In the genomic region with DNA sequence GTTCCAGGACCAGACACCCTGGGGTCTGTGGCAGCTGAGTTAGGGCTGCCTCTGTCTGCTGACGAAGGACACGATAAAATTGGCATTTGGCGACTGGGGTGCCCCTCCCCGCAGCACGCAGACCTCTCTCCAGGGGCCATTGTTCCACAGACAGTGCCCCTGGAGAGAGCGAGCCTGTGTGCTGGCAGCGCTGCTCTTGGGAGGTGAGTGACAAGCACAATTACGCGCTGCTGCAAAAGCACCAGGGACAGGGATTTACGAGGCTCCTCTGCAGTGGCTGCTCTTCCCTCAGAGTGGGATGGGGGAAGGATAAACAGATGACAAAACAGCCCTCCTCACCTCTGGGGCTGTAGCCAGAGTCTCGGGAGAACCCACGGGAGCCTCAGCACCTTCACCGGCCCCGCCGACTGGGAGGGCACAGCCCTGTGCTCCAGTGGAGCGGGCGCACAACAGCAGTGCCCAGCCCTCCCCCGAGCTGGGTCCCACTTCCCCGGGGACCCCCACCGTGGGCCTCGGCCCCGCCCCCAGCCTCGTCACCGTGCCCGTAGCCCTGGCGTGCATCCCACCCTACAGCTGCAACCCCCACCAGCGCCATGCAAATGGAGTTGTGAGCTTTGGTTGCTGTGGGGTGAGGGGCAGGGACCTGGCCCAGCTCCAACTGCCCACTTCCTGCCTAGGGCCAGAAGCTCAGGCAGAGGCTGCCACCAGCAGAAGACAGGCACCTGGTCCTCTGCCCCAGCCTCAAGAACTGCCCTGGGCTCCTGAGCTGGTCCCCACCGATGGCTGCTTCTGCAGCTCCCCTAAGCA, we compare ENCODE assay signal across 1 cellular context.
TF ChIP-seq lines count a peak whose summit lies in the region.

No MANE protein-coding gene starts in this region.

TF ChIP-seq in HEK293, 187 proteins besides CTCF, POLR2A, EP300 and RAD21 (continued from another document):
- peak; percentile 78 for TF ChIP-seq ZNF423 (tag by site-specific recombination; IDR thresholded peaks at IDR 0.05)
- 0 out of 2 replicates have a peak, but pooled peaks have one; percentile 8 for TF ChIP-seq ZFHX2 (tag by site-specific recombination; conservative IDR thresholded peaks at IDR 0.05)
- TF ChIP-seq PBX3 (CRISPR knock-in tag; IDR thresholded peaks at IDR 0.05) = no peak
- no peak for TF ChIP-seq ZXDB (tag by site-specific recombination; IDR thresholded peaks at IDR 0.05)
- TF ChIP-seq ZNF335 (tag by site-specific recombination; conservative IDR thresholded peaks at IDR 0.05) = no peak
- no peak for TF ChIP-seq ZNF670 (tag by site-specific recombination; IDR thresholded peaks at IDR 0.05; ENCODE audit: low read depth)
- TF ChIP-seq ZNF169 (tag by site-specific recombination; IDR thresholded peaks at IDR 0.05) = no peak
- TF ChIP-seq ZBTB26 (tag by site-specific recombination; optimal IDR thresholded peaks at IDR 0.05) = no peak
- no peak for TF ChIP-seq ZBTB11 (tag by site-specific recombination; conservative IDR thresholded peaks at IDR 0.05; ENCODE audit: low read depth)
- TF ChIP-seq, protein P1, sequence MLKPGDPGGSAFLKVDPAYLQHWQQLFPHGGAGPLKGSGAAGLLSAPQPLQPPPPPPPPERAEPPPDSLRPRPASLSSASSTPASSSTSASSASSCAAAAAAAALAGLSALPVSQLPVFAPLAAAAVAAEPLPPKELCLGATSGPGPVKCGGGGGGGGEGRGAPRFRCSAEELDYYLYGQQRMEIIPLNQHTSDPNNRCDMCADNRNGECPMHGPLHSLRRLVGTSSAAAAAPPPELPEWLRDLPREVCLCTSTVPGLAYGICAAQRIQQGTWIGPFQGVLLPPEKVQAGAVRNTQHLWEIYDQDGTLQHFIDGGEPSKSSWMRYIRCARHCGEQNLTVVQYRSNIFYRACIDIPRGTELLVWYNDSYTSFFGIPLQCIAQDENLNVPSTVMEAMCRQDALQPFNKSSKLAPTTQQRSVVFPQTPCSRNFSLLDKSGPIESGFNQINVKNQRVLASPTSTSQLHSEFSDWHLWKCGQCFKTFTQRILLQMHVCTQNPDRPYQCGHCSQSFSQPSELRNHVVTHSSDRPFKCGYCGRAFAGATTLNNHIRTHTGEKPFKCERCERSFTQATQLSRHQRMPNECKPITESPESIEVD (tag by site-specific recombination; IDR thresholded peaks at IDR 0.05) = no peak
- TF ChIP-seq ZNF138 (tag by site-specific recombination; IDR thresholded peaks at IDR 0.05; ENCODE audit: borderline replicate concordance) = no peak
- TF ChIP-seq ZSCAN16 (tag by site-specific recombination; IDR thresholded peaks at IDR 0.05) = no peak
- TF ChIP-seq ZNF155 (tag by site-specific recombination; IDR thresholded peaks at IDR 0.05) = no peak
- no peak for TF ChIP-seq ZNF132 (tag by site-specific recombination; IDR thresholded peaks at IDR 0.05; ENCODE audit: borderline replicate concordance)
- no peak for TF ChIP-seq MEIS1 (CRISPR knock-in tag; IDR thresholded peaks at IDR 0.05; ENCODE audit: borderline replicate concordance)
- TF ChIP-seq MZF1 (tag by site-specific recombination; IDR thresholded peaks at IDR 0.05; ENCODE audit: borderline replicate concordance) = no peak
- TF ChIP-seq ZNF223 (tag by site-specific recombination; IDR thresholded peaks at IDR 0.05) = no peak
- no peak for TF ChIP-seq ZNF24 (tag by site-specific recombination; IDR thresholded peaks at IDR 0.05)
- no peak for TF ChIP-seq TSHZ1 (tag by site-specific recombination; IDR thresholded peaks at IDR 0.05; ENCODE audit: borderline replicate concordance)
- TF ChIP-seq ZNF133 (tag by site-specific recombination; IDR thresholded peaks at IDR 0.05) = no peak
- TF ChIP-seq ZNF707 (tag by site-specific recombination; IDR thresholded peaks at IDR 0.05) = no peak
- TF ChIP-seq ZNF175 (tag by site-specific recombination; IDR thresholded peaks at IDR 0.05) = no peak
- peak; percentile 97 for TF ChIP-seq ZIC2 (tag by site-specific recombination; IDR thresholded peaks at IDR 0.05)
